1 cellular context compared by ENCODE assay signal in the genomic region with DNA sequence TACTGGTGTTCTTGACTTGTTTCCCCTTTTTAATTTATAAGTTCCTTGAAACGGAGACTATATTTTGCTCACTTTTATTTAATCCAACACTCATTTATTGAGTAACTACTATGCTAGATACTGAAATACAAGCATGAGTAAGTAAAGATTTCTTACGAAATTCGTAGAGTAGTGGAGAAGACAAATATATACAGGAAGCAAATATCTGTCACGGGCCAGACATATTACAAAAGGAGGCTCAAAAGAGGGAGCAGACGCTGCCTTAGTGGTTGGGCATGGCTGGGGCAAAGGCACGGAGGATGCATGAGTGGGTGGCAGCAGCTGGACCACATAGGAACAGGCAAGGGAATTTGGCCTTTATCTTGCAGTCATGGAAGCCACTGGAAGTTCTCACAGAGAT.
TF ChIP-seq lines count a peak whose summit lies in the region.

No MANE protein-coding gene starts in this region.

TF ChIP-seq in WTC11, 78 proteins besides CTCF, POLR2A, EP300 and RAD21 (continued from another document):
- TF ChIP-seq, protein P1, sequence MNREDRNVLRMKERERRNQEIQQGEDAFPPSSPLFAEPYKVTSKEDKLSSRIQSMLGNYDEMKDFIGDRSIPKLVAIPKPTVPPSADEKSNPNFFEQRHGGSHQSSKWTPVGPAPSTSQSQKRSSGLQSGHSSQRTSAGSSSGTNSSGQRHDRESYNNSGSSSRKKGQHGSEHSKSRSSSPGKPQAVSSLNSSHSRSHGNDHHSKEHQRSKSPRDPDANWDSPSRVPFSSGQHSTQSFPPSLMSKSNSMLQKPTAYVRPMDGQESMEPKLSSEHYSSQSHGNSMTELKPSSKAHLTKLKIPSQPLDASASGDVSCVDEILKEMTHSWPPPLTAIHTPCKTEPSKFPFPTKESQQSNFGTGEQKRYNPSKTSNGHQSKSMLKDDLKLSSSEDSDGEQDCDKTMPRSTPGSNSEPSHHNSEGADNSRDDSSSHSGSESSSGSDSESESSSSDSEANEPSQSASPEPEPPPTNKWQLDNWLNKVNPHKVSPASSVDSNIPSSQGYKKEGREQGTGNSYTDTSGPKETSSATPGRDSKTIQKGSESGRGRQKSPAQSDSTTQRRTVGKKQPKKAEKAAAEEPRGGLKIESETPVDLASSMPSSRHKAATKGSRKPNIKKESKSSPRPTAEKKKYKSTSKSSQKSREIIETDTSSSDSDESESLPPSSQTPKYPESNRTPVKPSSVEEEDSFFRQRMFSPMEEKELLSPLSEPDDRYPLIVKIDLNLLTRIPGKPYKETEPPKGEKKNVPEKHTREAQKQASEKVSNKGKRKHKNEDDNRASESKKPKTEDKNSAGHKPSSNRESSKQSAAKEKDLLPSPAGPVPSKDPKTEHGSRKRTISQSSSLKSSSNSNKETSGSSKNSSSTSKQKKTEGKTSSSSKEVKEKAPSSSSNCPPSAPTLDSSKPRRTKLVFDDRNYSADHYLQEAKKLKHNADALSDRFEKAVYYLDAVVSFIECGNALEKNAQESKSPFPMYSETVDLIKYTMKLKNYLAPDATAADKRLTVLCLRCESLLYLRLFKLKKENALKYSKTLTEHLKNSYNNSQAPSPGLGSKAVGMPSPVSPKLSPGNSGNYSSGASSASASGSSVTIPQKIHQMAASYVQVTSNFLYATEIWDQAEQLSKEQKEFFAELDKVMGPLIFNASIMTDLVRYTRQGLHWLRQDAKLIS (CRISPR knock-in tag; IDR thresholded peaks at IDR 0.05; ENCODE audit: borderline replicate concordance) = no peak
- TF ChIP-seq, protein P2, sequence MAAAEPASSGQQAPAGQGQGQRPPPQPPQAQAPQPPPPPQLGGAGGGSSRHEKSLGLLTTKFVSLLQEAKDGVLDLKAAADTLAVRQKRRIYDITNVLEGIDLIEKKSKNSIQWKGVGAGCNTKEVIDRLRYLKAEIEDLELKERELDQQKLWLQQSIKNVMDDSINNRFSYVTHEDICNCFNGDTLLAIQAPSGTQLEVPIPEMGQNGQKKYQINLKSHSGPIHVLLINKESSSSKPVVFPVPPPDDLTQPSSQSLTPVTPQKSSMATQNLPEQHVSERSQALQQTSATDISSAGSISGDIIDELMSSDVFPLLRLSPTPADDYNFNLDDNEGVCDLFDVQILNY (CRISPR knock-in tag; IDR thresholded peaks at IDR 0.05) = no peak
- no peak for TF ChIP-seq FOXJ3 (CRISPR knock-in tag; IDR thresholded peaks at IDR 0.05; ENCODE audit: borderline replicate concordance)
- TF ChIP-seq FOXK1 (CRISPR knock-in tag; IDR thresholded peaks at IDR 0.05) = no peak
- TF ChIP-seq, protein P3, sequence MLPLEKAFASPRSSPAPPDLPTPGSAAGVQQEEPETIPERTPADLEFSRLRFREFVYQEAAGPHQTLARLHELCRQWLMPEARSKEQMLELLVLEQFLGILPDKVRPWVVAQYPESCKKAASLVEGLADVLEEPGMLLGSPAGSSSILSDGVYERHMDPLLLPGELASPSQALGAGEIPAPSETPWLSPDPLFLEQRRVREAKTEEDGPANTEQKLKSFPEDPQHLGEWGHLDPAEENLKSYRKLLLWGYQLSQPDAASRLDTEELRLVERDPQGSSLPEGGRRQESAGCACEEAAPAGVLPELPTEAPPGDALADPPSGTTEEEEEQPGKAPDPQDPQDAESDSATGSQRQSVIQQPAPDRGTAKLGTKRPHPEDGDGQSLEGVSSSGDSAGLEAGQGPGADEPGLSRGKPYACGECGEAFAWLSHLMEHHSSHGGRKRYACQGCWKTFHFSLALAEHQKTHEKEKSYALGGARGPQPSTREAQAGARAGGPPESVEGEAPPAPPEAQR (CRISPR knock-in tag; IDR thresholded peaks at IDR 0.05) = no peak
- TF ChIP-seq, protein P4, sequence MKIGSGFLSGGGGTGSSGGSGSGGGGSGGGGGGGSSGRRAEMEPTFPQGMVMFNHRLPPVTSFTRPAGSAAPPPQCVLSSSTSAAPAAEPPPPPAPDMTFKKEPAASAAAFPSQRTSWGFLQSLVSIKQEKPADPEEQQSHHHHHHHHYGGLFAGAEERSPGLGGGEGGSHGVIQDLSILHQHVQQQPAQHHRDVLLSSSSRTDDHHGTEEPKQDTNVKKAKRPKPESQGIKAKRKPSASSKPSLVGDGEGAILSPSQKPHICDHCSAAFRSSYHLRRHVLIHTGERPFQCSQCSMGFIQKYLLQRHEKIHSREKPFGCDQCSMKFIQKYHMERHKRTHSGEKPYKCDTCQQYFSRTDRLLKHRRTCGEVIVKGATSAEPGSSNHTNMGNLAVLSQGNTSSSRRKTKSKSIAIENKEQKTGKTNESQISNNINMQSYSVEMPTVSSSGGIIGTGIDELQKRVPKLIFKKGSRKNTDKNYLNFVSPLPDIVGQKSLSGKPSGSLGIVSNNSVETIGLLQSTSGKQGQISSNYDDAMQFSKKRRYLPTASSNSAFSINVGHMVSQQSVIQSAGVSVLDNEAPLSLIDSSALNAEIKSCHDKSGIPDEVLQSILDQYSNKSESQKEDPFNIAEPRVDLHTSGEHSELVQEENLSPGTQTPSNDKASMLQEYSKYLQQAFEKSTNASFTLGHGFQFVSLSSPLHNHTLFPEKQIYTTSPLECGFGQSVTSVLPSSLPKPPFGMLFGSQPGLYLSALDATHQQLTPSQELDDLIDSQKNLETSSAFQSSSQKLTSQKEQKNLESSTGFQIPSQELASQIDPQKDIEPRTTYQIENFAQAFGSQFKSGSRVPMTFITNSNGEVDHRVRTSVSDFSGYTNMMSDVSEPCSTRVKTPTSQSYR (CRISPR knock-in tag; IDR thresholded peaks at IDR 0.05) = no peak
TF ChIP-seq in WTC11: peak in this region for 0.
